Comparison of ENCODE assay signal across 1 cellular context in the genomic region with DNA sequence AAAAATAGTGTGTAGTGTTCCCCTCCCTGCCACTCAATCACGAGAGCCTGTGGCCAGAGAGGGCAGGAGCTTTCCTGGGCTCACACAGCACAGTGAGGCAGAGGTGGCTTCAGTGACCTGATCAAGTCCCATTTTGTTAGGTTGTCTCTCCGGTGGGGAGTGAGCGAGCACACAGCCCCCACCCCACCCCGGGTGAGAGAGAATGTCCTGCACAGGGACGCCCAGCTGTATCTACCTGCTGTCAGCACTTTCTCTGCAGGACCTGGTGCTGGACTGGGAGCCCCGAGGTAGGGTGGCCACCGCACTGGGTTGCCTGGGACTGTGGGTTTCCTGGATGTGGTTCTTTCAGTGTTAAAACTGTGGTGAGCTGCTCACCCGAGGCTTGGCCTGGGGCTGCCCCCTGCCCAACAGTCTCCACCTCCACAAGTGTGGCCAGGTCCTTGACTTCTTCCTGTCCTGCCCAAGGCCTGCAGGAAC.
TF ChIP-seq lines count a peak whose summit lies in the region.

No MANE protein-coding gene starts in this region.

TF ChIP-seq in H1, 55 proteins besides CTCF, POLR2A, EP300 and RAD21:
- TF ChIP-seq MAFK (IDR thresholded peaks at IDR 0.05; ENCODE audit: low read depth, low read length) = no peak
- no peak for TF ChIP-seq FOSL1 (IDR thresholded peaks at IDR 0.05; ENCODE audit: insufficient read depth, low read depth, low read length)
- TF ChIP-seq TEAD4 (IDR thresholded peaks at IDR 0.05; ENCODE audit: low read depth, low read length) = no peak
- no peak for TF ChIP-seq TCF12 (IDR thresholded peaks at IDR 0.05; ENCODE audit: low read depth, low read length)
- no peak for TF ChIP-seq SP1 (IDR thresholded peaks at IDR 0.05; ENCODE audit: low read depth, low read length)
- TF ChIP-seq NRF1 (IDR thresholded peaks at IDR 0.05; ENCODE audit: low read depth, low read length) = no peak
- TF ChIP-seq, protein P1, sequence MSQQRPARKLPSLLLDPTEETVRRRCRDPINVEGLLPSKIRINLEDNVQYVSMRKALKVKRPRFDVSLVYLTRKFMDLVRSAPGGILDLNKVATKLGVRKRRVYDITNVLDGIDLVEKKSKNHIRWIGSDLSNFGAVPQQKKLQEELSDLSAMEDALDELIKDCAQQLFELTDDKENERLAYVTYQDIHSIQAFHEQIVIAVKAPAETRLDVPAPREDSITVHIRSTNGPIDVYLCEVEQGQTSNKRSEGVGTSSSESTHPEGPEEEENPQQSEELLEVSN (IDR thresholded peaks at IDR 0.05) = no peak
- TF ChIP-seq JUND (IDR thresholded peaks at IDR 0.05; ENCODE audit: low read length) = no peak
- no peak for TF ChIP-seq RNF2 (IDR thresholded peaks at IDR 0.05; ENCODE audit: borderline replicate concordance, low read depth, low read length, missing control alignments, poor library complexity, severe bottlenecking)
